In genomic region chr14:67817750-67818438, GRCh38 we compare ENCODE assay signal across 13 cellular contexts. TPM values are rescaled to one million over a fixed set of nuclear protein-coding genes. Genes with fewer than 3 reads are reported as not detected.
DNase-seq lines count a peak whose midpoint lies in the region; ATAC-seq, FAIRE-seq and TF ChIP-seq lines count a peak whose summit lies in the region.
"Had no signal": no experiment of that assay in that cellular context is flagged by ENCODE, and none has a peak within 500 bp of the region (broad histone marks: within the 10 kb centered on the region; RNA-seq: fewer than 3 reads in every experiment).

No MANE protein-coding gene starts in this region.

- CTCF ChIA-PET in CD8-positive, alpha-beta memory T cell (lab: Charles Lee), result no interaction called here
- CTCF ChIA-PET in RWPE1 (lab: Yijun Ruan, JAX), result no interaction called here

- peaks cover 0 to 5% of the 10 kb centered on the region in 2 donors for H3K27me3 Mint-ChIP-seq in CD8-positive, alpha-beta memory T cell
- H3K27me3 Mint-ChIP-seq in effector memory CD8-positive, alpha-beta T cell, result no peaks in the 10 kb centered on the region

- DNase-seq in CD1c-positive myeloid dendritic cell (ENCODE audit: extremely low spot score), result peak; percentile 9
- no peak for DNase-seq in CD8-positive, alpha-beta memory T cell
- no peak for DNase-seq in RWPE1 (ENCODE audit: low spot score)
- no peak for DNase-seq in effector memory CD8-positive, alpha-beta T cell
- DNase-seq in NCI-H2171 treated with DMSO at 0.1 percent for 48 hours (lab: John Stamatoyannopoulos, UW), result no peak
- DNase-seq in D721Med (ENCODE audit: insufficient read length, low spot score), result no peak
- DNase-seq: activated CD8-positive, alpha-beta memory T cell treated with anti-CD3 and anti-CD28 coated beads for 24 hours; effector CD8-positive, alpha-beta T cell; NCI-H1092; NCI-H748 treated with DMSO at 0.1 percent for 48 hours had no signal

- H3K27me3 ChIP-seq in CD8-positive, alpha-beta memory T cell (ENCODE audit: insufficient read depth, low read length, poor library complexity, severe bottlenecking), result no peaks in the 10 kb centered on the region
- H3K27me3 ChIP-seq: gastroesophageal sphincter had no signal

- no peaks in the 10 kb centered on the region for H3K9me3 ChIP-seq in CD8-positive, alpha-beta memory T cell (ENCODE audit: low read length)
- H3K9me3 ChIP-seq: gastroesophageal sphincter had no signal

- POLR2A ChIA-PET in CD8-positive, alpha-beta memory T cell (lab: Charles Lee), result no interaction called here
- POLR2A ChIA-PET in RWPE1 (lab: Yijun Ruan, JAX; ENCODE audit: low non-redundant PET), result no interaction called here

- H3K27ac Mint-ChIP-seq in CD8-positive, alpha-beta memory T cell, result peak overlapping the region in 4 of 8 donors; percentile 34 to 66 (median 58)
- no peak overlapping the region for H3K27ac Mint-ChIP-seq in effector memory CD8-positive, alpha-beta T cell

- FAIRE-seq in D721Med (lab: Jason Lieb, UNC), result no peak

- H3K36me3 ChIP-seq in CD8-positive, alpha-beta memory T cell (ENCODE audit: insufficient read depth, low read length), result peaks cover 7% of the 10 kb centered on the region

- ATAC-seq in effector memory CD8-positive, alpha-beta T cell (replicated peaks), result no peak
- ATAC-seq in GM19455 (IDR thresholded peaks at IDR 0.05; ENCODE audit: unreplicated experiment), result no peak
- no peak for ATAC-seq in GM21619 (IDR thresholded peaks at IDR 0.05; ENCODE audit: unreplicated experiment)
- ATAC-seq: gastroesophageal sphincter had no signal

- H3K4me3 ChIP-seq in CD8-positive, alpha-beta memory T cell (ENCODE audit: low read length), result no peak overlapping the region

- peaks cover 39% of the 10 kb centered on the region for H3K4me1 ChIP-seq in CD8-positive, alpha-beta memory T cell (ENCODE audit: insufficient read depth, low read length)

- H3K4me1 Mint-ChIP-seq in CD8-positive, alpha-beta memory T cell, result peaks cover 41 to 59% (median 54%) of the 10 kb centered on the region in 3 donors
- H3K4me1 Mint-ChIP-seq in effector memory CD8-positive, alpha-beta T cell (ENCODE audit: low read depth in 2 of 2), result peaks cover 28 to 39% of the 10 kb centered on the region in 2 donors

- TF ChIP-seq CTCF in RWPE1 (conservative IDR thresholded peaks at IDR 0.05; ENCODE audit: low read depth), result no peak
- no peak for TF ChIP-seq CTCF in D721Med (IDR thresholded peaks at IDR 0.05; ENCODE audit: insufficient read depth, missing control alignments)

- no peaks in the 10 kb centered on the region for H3K9me3 Mint-ChIP-seq in CD8-positive, alpha-beta memory T cell
- no peaks in the 10 kb centered on the region for H3K9me3 Mint-ChIP-seq in effector memory CD8-positive, alpha-beta T cell

- H3K27ac ChIP-seq in CD8-positive, alpha-beta memory T cell (ENCODE audit: low read depth, low read length), result no peak overlapping the region
- peak overlapping the region; percentile 68 for H3K27ac ChIP-seq in RWPE1

- H3K36me3 Mint-ChIP-seq in CD8-positive, alpha-beta memory T cell, result peaks cover 0 to 26% (median 3%) of the 10 kb centered on the region in 3 donors
- peaks cover 24% of the 10 kb centered on the region for H3K36me3 Mint-ChIP-seq in effector memory CD8-positive, alpha-beta T cell (ENCODE audit: insufficient read depth)

- H3K4me3 Mint-ChIP-seq in CD8-positive, alpha-beta memory T cell, result peak overlapping the region; percentile 70 to 98 (median 95)
- peak overlapping the region; percentile 97 to 100 for H3K4me3 Mint-ChIP-seq in effector memory CD8-positive, alpha-beta T cell

RNA-seq across cellular contexts. Expression of gene ZFYVE26, which starts 1.5 kb away (rescaled TPM):
- total RNA-seq in CD8-positive, alpha-beta memory T cell, result 10 to 100 TPM; 19.0 to 19.9 TPM
- 4.1 TPM for polyA plus RNA-seq in CD8-positive, alpha-beta memory T cell

RNA-seq across cellular contexts. Expression of gene RAD51B, which starts 1.7 kb away (rescaled TPM):
- 10 to 100 TPM; 17.4 to 22.9 TPM for total RNA-seq in CD8-positive, alpha-beta memory T cell
- 15.7 TPM for polyA plus RNA-seq in CD8-positive, alpha-beta memory T cell
